4 cellular contexts compared by ENCODE assay signal in the genomic region with DNA sequence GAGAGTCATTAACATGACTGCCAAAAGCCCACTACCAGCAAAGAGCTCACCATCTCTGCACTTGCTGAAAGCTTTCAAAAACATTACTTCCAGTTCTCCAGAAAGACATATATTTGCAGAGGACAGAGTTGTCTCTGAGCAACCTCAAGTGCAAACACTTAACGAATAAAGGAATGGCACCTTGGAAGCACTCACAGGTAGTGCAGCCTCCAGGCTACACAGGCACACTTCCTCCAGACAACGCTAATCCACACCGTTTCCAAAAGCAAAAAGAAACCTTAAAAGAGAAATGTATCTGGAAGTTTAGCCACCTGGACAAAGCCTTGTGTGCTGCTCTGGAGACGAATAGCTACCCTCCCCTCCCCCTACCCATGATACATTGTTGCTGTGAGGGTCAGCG. TPM values are rescaled to one million over a fixed set of nuclear protein-coding genes. Genes with fewer than 3 reads are reported as not detected.
"Had no signal": no experiment of that assay in that cellular context is flagged by ENCODE, and none has a peak within 500 bp of the region (broad histone marks: within the 10 kb centered on the region; RNA-seq: fewer than 3 reads in every experiment).

No MANE protein-coding gene starts in this region.

RNA-seq across cellular contexts. Expression of a gene that starts 53.1 kb away (rescaled TPM):
- total RNA-seq: LHCN-M2, M059J, MCF 10A, NCI-H460 had no signal
